8 cellular contexts compared by ENCODE assay signal in genomic region chr16:85220125-85220839, GRCh38.
A peak's percentile ranks its signal among the peaks of the same experiment; 100 is the strongest.
DNase-seq lines count a peak whose midpoint lies in the region; ATAC-seq and TF ChIP-seq lines count a peak whose summit lies in the region.

No MANE protein-coding gene starts in this region.

- no peak for TF ChIP-seq POLR2A in esophagus squamous epithelium (IDR thresholded peaks at IDR 0.05)
- TF ChIP-seq POLR2A in GM18505 (IDR thresholded peaks at IDR 0.05; ENCODE audit: borderline replicate concordance, extremely low read depth, insufficient read depth, insufficient read length) = no peak

- peaks cover 4% of the 10 kb centered on the region; the same call in 1 of the 2 replicates for H3K9me3 ChIP-seq in NT2/D1 (ENCODE audit: insufficient read depth, low read length)
- H3K9me3 ChIP-seq in esophagus squamous epithelium = no peaks in the 10 kb centered on the region
- no peaks in the 10 kb centered on the region for H3K9me3 ChIP-seq in PC-9 (ENCODE audit: insufficient read depth, low read depth)

- CTCF ChIA-PET in PC-9 (lab: Charles Lee) = interaction anchor here (0.6 kb wide), 1 partner anchor 200 kb away, joined by 3 read pairs; no protein-coding TSS in a partner anchor

- peaks cover 25% of the 10 kb centered on the region for H3K4me1 ChIP-seq in NT2/D1 (ENCODE audit: insufficient read depth, insufficient read length)
- peaks cover 16 to 27% (median 19%) of the 10 kb centered on the region in 3 donors for H3K4me1 ChIP-seq in esophagus squamous epithelium
- H3K4me1 ChIP-seq in PC-9 (replicated peaks; ENCODE audit: insufficient read depth) = no peaks in the 10 kb centered on the region

- H3K4me3 ChIP-seq in NT2/D1 (ENCODE audit: insufficient read length, low read depth) = no peak overlapping the region
- H3K4me3 ChIP-seq in esophagus squamous epithelium = peak overlapping the region in 3 of 4 donors; percentile 28 to 55 (median 31)
- H3K4me3 ChIP-seq in PC-9 = no peak overlapping the region

- peaks cover 47% of the 10 kb centered on the region for H3K4me1 Mint-ChIP-seq in neural crest cell
- H3K4me1 Mint-ChIP-seq in activated T-cell treated with anti-CD3 and anti-CD28 coated beads, Interleukin-2, amount 50 U/mL, for 24 hours (ENCODE audit: low read depth) = peaks cover 6% of the 10 kb centered on the region

- intact Hi-C loops in esophagus squamous epithelium (cut with DNase I) = no loop called here
- intact Hi-C loops in PC-9 (cut with micrococcal nuclease; ENCODE audit: unreplicated experiment) = no loop called here

- peaks cover 3% of the 10 kb centered on the region for H3K27me3 Mint-ChIP-seq in neural crest cell (ENCODE audit: low read depth)
- H3K27me3 Mint-ChIP-seq in activated T-cell treated with anti-CD3 and anti-CD28 coated beads, Interleukin-2, amount 50 U/mL, for 24 hours = no peaks in the 10 kb centered on the region

- no peaks in the 10 kb centered on the region for H3K36me3 Mint-ChIP-seq in neural crest cell (ENCODE audit: low read depth)
- H3K36me3 Mint-ChIP-seq in activated T-cell treated with anti-CD3 and anti-CD28 coated beads, Interleukin-2, amount 50 U/mL, for 24 hours (ENCODE audit: low read depth) = no peaks in the 10 kb centered on the region

- H4K20me1 ChIP-seq in PC-9 (ENCODE audit: insufficient read depth) = no peaks in the 10 kb centered on the region

- no peak overlapping the region for H2AFZ ChIP-seq in PC-9

- H3K9me3 Mint-ChIP-seq in neural crest cell = no peaks in the 10 kb centered on the region
- H3K9me3 Mint-ChIP-seq in activated T-cell treated with anti-CD3 and anti-CD28 coated beads, Interleukin-2, amount 50 U/mL, for 24 hours = no peaks in the 10 kb centered on the region

- no peak for ATAC-seq in GM18505 (IDR thresholded peaks at IDR 0.05; ENCODE audit: unreplicated experiment)

- no peak overlapping the region for H3K4me2 ChIP-seq in PC-9

- no peaks in the 10 kb centered on the region for H3K79me2 ChIP-seq in PC-9 (ENCODE audit: low read depth)

- peak overlapping the region; percentile 44 to 66 (median 54) for H3K27ac ChIP-seq in esophagus squamous epithelium
- H3K27ac ChIP-seq in PC-9 = no peak overlapping the region

- POLR2A ChIA-PET in PC-9 (lab: Charles Lee; ENCODE audit: unreplicated experiment) = no interaction called here

- no peak overlapping the region for H3K27ac Mint-ChIP-seq in neural crest cell (ENCODE audit: unreplicated experiment)
- no peak overlapping the region for H3K27ac Mint-ChIP-seq in activated T-cell treated with anti-CD3 and anti-CD28 coated beads, Interleukin-2, amount 50 U/mL, for 24 hours

- WGBS in esophagus squamous epithelium, 2 donors = 14 to 17% methylated on average over 18 to 21 of the region's 31 CpGs

- H3K27me3 ChIP-seq in NT2/D1 (ENCODE audit: insufficient read depth, insufficient read length) (no peaks in the 10 kb centered on the region), esophagus squamous epithelium (no peaks in the 10 kb centered on the region), PC-9 (ENCODE audit: insufficient read depth, low read depth) (no peaks in the 10 kb centered on the region)

- TF ChIP-seq CTCF in esophagus squamous epithelium (IDR thresholded peaks at IDR 0.05) (no peak), neural crest cell (conservative IDR thresholded peaks at IDR 0.05) (no peak), PC-9 (conservative IDR thresholded peaks at IDR 0.05) (no peak)

- peak overlapping the region; percentile 18 for H3K9ac ChIP-seq in NT2/D1 (ENCODE audit: insufficient read length, low read depth)

- H3K36me3 ChIP-seq in NT2/D1 (ENCODE audit: insufficient read depth, insufficient read length, low read length) (peaks cover 3% of the 10 kb centered on the region), esophagus squamous epithelium (no peaks in the 10 kb centered on the region), PC-9 (ENCODE audit: low read depth) (no peaks in the 10 kb centered on the region)

- no peaks in the 10 kb centered on the region for H3F3A ChIP-seq in PC-9 (ENCODE audit: insufficient read depth, low read depth)

- H3K4me3 Mint-ChIP-seq in neural crest cell = peak overlapping the region; percentile 10
- no peak overlapping the region for H3K4me3 Mint-ChIP-seq in activated T-cell treated with anti-CD3 and anti-CD28 coated beads, Interleukin-2, amount 50 U/mL, for 24 hours

- H3K9me2 ChIP-seq in PC-9 (ENCODE audit: insufficient read depth) = no peaks in the 10 kb centered on the region

- no TSS peak for BruUV-seq in PC-9 (replicated peaks; lab: Mats Ljungman, UMichigan)

- peak; percentile 40 for DNase-seq in ELR (ENCODE audit: low read depth)
- no peak for DNase-seq in NT2/D1 (ENCODE audit: low read depth, low spot score)
- no peak for DNase-seq in esophagus squamous epithelium (lab: John Stamatoyannopoulos, UW)
- DNase-seq in neural crest cell (ENCODE audit: low read depth, low spot score) = no peak
- no peak for DNase-seq in PC-9
- no peak for DNase-seq in activated T-cell treated with anti-CD3 and anti-CD28 coated beads, Interleukin-2, amount 50 U/mL, for 24 hours
- no peak for DNase-seq in activated CD4-positive, alpha-beta T cell treated with anti-CD3 and anti-CD28 coated beads, Interleukin-2, amount 50 U/mL, for 48 hours

Comparison
In these comparisons a context has a peak if more than half of its experiments do, and no peak if none do; other contexts are left out.
1. H3K4me3 ChIP-seq: peak in esophagus squamous epithelium (3 of 4); none in NT2/D1 (single experiment) and PC-9 (single experiment).